2 cellular contexts compared by ENCODE assay signal in genomic region chr17:76514355-76514754, GRCh38.
TF ChIP-seq lines count a peak whose summit lies in the region.

No MANE protein-coding gene starts in this region.

TF ChIP-seq in HEK293, 187 proteins besides CTCF, POLR2A, EP300 and RAD21:
- peak; percentile 92 for TF ChIP-seq ZNF121 (tag by site-specific recombination; IDR thresholded peaks at IDR 0.05)

TF ChIP-seq in K562, 482 proteins besides CTCF, POLR2A, EP300 and RAD21:
- 0 out of 2 replicates have a peak, but pooled peaks have one; percentile 8 for TF ChIP-seq ZNF121 (CRISPR knock-in tag; conservative IDR thresholded peaks at IDR 0.05)
